ENCODE assay signal across 23 cellular contexts in the genomic region with DNA sequence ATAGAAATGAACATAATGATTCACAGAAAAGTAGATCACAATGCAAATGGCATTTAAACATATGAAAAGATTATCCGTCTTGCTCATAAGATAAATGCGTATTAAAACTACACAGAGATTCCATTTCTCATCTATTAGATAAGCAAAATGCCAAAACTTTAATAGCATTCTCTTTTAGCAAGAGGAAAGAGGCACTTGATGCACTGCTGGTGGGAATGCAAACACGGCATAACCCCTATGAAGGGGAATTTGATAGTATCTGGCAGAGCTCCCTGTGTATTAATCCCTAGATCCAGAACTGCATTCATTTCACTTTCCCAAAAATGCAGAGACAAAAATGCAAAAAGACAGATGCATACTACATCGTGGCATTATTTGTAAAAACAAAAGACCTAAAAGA.
"Had no signal": no experiment of that assay in that cellular context is flagged by ENCODE, and none has a peak within 500 bp of the region (broad histone marks: within the 10 kb centered on the region; RNA-seq: fewer than 3 reads in every experiment).

No MANE protein-coding gene starts in this region.

- H3K27me3 ChIP-seq: dorsolateral prefrontal cortex, neural progenitor cell, right lobe of liver, suprapubic skin, transverse colon, upper lobe of right lung, uterus had no signal

- H3K36me3 ChIP-seq: left ventricle myocardium inferior, lower lobe of right lung, neural progenitor cell, right lobe of liver, suprapubic skin, transverse colon, upper lobe of right lung, uterus had no signal

- ATAC-seq: left colon; lower lobe of right lung; right lobe of liver; stimulated activated naive CD8-positive, alpha-beta T cell treated with anti-CD3 and anti-CD28 coated beads, Interleukin-15, amount 100 ng/mL, for 72 hours; upper lobe of right lung had no signal

- H3K79me2 ChIP-seq: parathyroid adenoma had no signal

- H3K4me3 ChIP-seq: dorsolateral prefrontal cortex, left ventricle myocardium inferior, lower lobe of right lung, neural progenitor cell, right lobe of liver, smooth muscle cell, suprapubic skin, transverse colon, upper lobe of right lung, uterus had no signal

- H3K4me2 ChIP-seq: neural progenitor cell, smooth muscle cell had no signal

- DNase-seq: dorsolateral prefrontal cortex; effector CD4-positive, alpha-beta T cell; hypothalamus; immature natural killer cell; islet precursor cell; kidney glomerular epithelial cell; left colon; left ventricle myocardium inferior; lower lobe of right lung; right lobe of liver; stimulated activated CD4-positive, alpha-beta T cell treated with anti-CD3 and anti-CD28 coated beads, Interleukin-12 subunit alpha, Interleukin-12 subunit beta, amount 100 ng/mL, for 4 hours; stimulated activated CD4-positive, alpha-beta T cell treated with anti-CD3 and anti-CD28 coated beads, Interleukin-1b, Interleukin-23, amount 100 ng/mL, for 48 hours; stimulated activated CD4-positive, alpha-beta T cell treated with anti-CD3 and anti-CD28 coated beads, Interleukin-4, amount 100 ng/mL, for 1 hour; stimulated activated CD8-positive, alpha-beta memory T cell treated with anti-CD3 and anti-CD28 coated beads, Interleukin-4, amount 100 ng/mL, for 48 hours; stimulated activated naive CD4-positive, alpha-beta T cell; stimulated activated naive CD8-positive, alpha-beta T cell treated with anti-CD3 and anti-CD28 coated beads, Interleukin-15, amount 100 ng/mL, for 72 hours; transverse colon; upper lobe of right lung; uterus had no signal

- H2AFZ ChIP-seq: neural progenitor cell, parathyroid adenoma had no signal

- H3K27ac ChIP-seq: dorsolateral prefrontal cortex, left ventricle myocardium inferior, lower lobe of right lung, neural progenitor cell, parathyroid adenoma, right lobe of liver, suprapubic skin, transverse colon, upper lobe of right lung, uterus had no signal

- H3K4me1 ChIP-seq: left ventricle myocardium inferior, lower lobe of right lung, neural progenitor cell, parathyroid adenoma, right lobe of liver, suprapubic skin, transverse colon, upper lobe of right lung, uterus had no signal

- H3K9ac ChIP-seq: neural progenitor cell, parathyroid adenoma had no signal

- H3K9me3 ChIP-seq: right lobe of liver, suprapubic skin, uterus had no signal
